10 cellular contexts compared by ENCODE assay signal in the genomic region with DNA sequence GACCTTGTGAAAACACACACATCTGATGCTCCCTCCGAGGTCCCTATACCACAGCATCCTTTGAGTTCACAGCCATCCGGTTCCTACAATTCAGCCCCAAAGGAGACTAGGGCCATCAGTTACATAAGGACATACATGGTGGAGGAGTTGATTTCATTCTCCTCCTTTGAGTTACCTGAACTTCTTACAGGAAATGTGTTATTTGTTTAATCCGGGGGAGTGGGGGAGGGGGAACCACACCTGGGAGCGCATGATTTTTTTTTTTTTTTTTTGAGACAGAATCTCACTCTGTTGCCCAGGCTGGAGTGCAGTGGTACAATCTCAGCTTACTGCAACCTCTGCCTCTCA. TPM values are rescaled to one million over a fixed set of nuclear protein-coding genes. Genes with fewer than 3 reads are reported as not detected.
A peak's percentile ranks its signal among the peaks of the same experiment; 100 is the strongest.
DNase-seq lines count a peak whose midpoint lies in the region; ATAC-seq and TF ChIP-seq lines count a peak whose summit lies in the region.
"Had no signal": no experiment of that assay in that cellular context is flagged by ENCODE, and none has a peak within 500 bp of the region (broad histone marks: within the 10 kb centered on the region; RNA-seq: fewer than 3 reads in every experiment).

No MANE protein-coding gene starts in this region.

- no peaks in the 10 kb centered on the region for H3K27me3 Mint-ChIP-seq in CD8-positive, alpha-beta T cell (ENCODE audit: low read depth)
- H3K27me3 Mint-ChIP-seq in central memory CD8-positive, alpha-beta T cell, result no peaks in the 10 kb centered on the region

- no peak for ATAC-seq in CD8-positive, alpha-beta T cell
- peak; percentile 9 for ATAC-seq in GM21381 (IDR thresholded peaks at IDR 0.05; ENCODE audit: unreplicated experiment)
- peak; percentile 14 for ATAC-seq in HG03342 (IDR thresholded peaks at IDR 0.05; ENCODE audit: unreplicated experiment)
- ATAC-seq in central memory CD8-positive, alpha-beta T cell (replicated peaks; ENCODE audit: extremely low read depth, poor library complexity, severe bottlenecking), result no peak
- no peak for ATAC-seq in GM18861 (IDR thresholded peaks at IDR 0.05; ENCODE audit: unreplicated experiment)
- no peak for ATAC-seq in HG03159 (IDR thresholded peaks at IDR 0.05; ENCODE audit: unreplicated experiment)
- ATAC-seq: left ventricle myocardium superior had no signal

- POLR2A ChIA-PET in CD8-positive, alpha-beta T cell (lab: Charles Lee), result interaction anchor here (0.7 to 1.3 kb wide), 9 partner anchors 10 to 64 kb away, joined by 3 to 5 read pairs (median 3); no protein-coding TSS in a partner anchor

- H3K27me3 ChIP-seq in CD8-positive, alpha-beta T cell (ENCODE audit: insufficient read depth, low read length), result no peaks in the 10 kb centered on the region

- H3K4me1 ChIP-seq in CD8-positive, alpha-beta T cell (ENCODE audit: insufficient read depth, low read length), result peaks cover 98% of the 10 kb centered on the region

- peak overlapping the region; percentile 38 for H3K4me3 ChIP-seq in CD8-positive, alpha-beta T cell (ENCODE audit: low read depth, low read length)

- TF ChIP-seq CTCF in CD8-positive, alpha-beta T cell (IDR thresholded peaks at IDR 0.05), result no peak

- CTCF ChIA-PET in CD8-positive, alpha-beta T cell (lab: Charles Lee), result interaction anchor here (0.9 to 1.7 kb wide), 5 partner anchors 8 to 82 kb away, joined by 3 to 4 read pairs (median 3); no protein-coding TSS in a partner anchor

- peak overlapping the region; percentile 61 for H3K27ac ChIP-seq in CD8-positive, alpha-beta T cell (ENCODE audit: low read depth, low read length)

- H3K4me1 Mint-ChIP-seq in CD8-positive, alpha-beta T cell (ENCODE audit: low read depth), result peaks cover 96% of the 10 kb centered on the region
- H3K4me1 Mint-ChIP-seq in central memory CD8-positive, alpha-beta T cell, result peaks cover 94% of the 10 kb centered on the region

- H3K9me3 Mint-ChIP-seq in CD8-positive, alpha-beta T cell, result no peaks in the 10 kb centered on the region
- H3K9me3 Mint-ChIP-seq in central memory CD8-positive, alpha-beta T cell, result no peaks in the 10 kb centered on the region

- H3K27ac Mint-ChIP-seq in CD8-positive, alpha-beta T cell, result peak overlapping the region; percentile 99
- H3K27ac Mint-ChIP-seq in central memory CD8-positive, alpha-beta T cell (ENCODE audit: low read depth), result peak overlapping the region; percentile 83

- no peaks in the 10 kb centered on the region for H3K9me3 ChIP-seq in CD8-positive, alpha-beta T cell (ENCODE audit: low read length)

- DNase-seq in CD8-positive, alpha-beta T cell, result no peak
- no peak for DNase-seq in central memory CD8-positive, alpha-beta T cell (ENCODE audit: low spot score in 2 of 2)
- DNase-seq in HK-2 (ENCODE audit: unreplicated experiment), result no peak
- no peak for DNase-seq in HUDEP-2 (lab: John Stamatoyannopoulos, UW; ENCODE audit: unreplicated experiment in 76 of 76)
- DNase-seq: left ventricle myocardium superior, NCI-H1436 had no signal

- intact Hi-C loops in CD8-positive, alpha-beta T cell (cut with DNase I, micrococcal nuclease), result loop anchor here in 1 of 2 experiments (5.0 kb wide), 1 partner anchor 70 kb away; no protein-coding TSS in a partner anchor

- H3K36me3 Mint-ChIP-seq in CD8-positive, alpha-beta T cell, result peaks cover 68% of the 10 kb centered on the region
- H3K36me3 Mint-ChIP-seq in central memory CD8-positive, alpha-beta T cell (ENCODE audit: insufficient read depth), result peaks cover 38% of the 10 kb centered on the region

- peaks cover 3% of the 10 kb centered on the region for H3K36me3 ChIP-seq in CD8-positive, alpha-beta T cell (ENCODE audit: insufficient read depth, low read length)

- H3K4me3 Mint-ChIP-seq in CD8-positive, alpha-beta T cell, result peak overlapping the region; percentile 80
- peak overlapping the region; percentile 74 for H3K4me3 Mint-ChIP-seq in central memory CD8-positive, alpha-beta T cell

RNA-seq across cellular contexts. Expression of a gene that starts 30.7 kb away (rescaled TPM):
- 100 to 1,000 TPM; 286 to 305 TPM for total RNA-seq in CD8-positive, alpha-beta T cell

Comparison
In these comparisons a context has a peak if more than half of its experiments do, and no peak if none do; other contexts are left out.
1. ATAC-seq: peak in GM21381 (single experiment) and HG03342 (single experiment); none in CD8-positive, alpha-beta T cell (single experiment), central memory CD8-positive, alpha-beta T cell (single experiment), GM18861 (single experiment) and HG03159 (single experiment).